Comparison of ENCODE assay signal across 31 cellular contexts in the genomic region with DNA sequence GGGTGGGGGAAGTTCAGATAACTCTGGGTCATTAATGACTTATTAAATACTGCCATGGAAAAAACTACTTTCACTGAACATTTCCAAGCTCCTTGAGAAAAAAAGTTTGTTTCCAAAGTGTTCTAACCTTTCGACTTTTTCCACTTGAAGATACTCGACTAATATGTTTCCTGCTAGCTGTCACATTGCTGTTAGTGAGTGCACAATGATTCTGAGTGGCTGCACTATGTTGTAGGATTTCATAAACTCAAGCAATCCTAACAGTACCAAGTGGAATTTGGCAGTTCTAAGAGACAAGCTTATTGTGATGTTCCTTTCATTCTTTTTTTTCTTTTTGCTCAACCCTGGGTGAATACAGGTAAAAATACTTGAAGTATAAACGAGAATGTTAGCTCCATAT. TPM values are rescaled to one million over a fixed set of nuclear protein-coding genes. Genes with fewer than 3 reads are reported as not detected.
"Had no signal": no experiment of that assay in that cellular context is flagged by ENCODE, and none has a peak within 500 bp of the region (broad histone marks: within the 10 kb centered on the region; RNA-seq: fewer than 3 reads in every experiment).

No MANE protein-coding gene starts in this region.

- H3K36me3 ChIP-seq: stomach, suprapubic skin, thoracic aorta, thyroid gland, tibial artery, tibial nerve, transverse colon, upper lobe of left lung, uterus, vagina had no signal

- H3K27me3 ChIP-seq: stomach, suprapubic skin, testis, thyroid gland, tibial artery, tibial nerve, transverse colon, upper lobe of left lung, uterus, vagina had no signal

- H3K4me1 ChIP-seq: stomach, suprapubic skin, testis, thyroid gland, tibial artery, tibial nerve, transverse colon, upper lobe of left lung, uterus, vagina had no signal

- H3K27ac ChIP-seq: stomach, suprapubic skin, testis, thoracic aorta, thyroid gland, tibial artery, tibial nerve, transverse colon, upper lobe of left lung, uterus, vagina had no signal

- H3K27ac Mint-ChIP-seq: stimulated activated effector memory CD8-positive, alpha-beta T cell treated with anti-CD3 and anti-CD28 coated beads, Interleukin-12 subunit alpha, Interleukin-12 subunit beta, amount 100 ng/mL, for 72 hours; stimulated activated memory B cell treated with anti-CD40 and anti-IgM and Interleukin-4, amounts not matched to agents 10 μg/mL and 1 μg/mL and 100 μg/mL, for 72 hours; stimulated activated naive B cell treated with anti-CD40 and anti-IgM and Interleukin-4, amounts not matched to agents 10 μg/mL and 1 μg/mL and 100 μg/mL, for 72 hours; stimulated activated naive CD8-positive, alpha-beta T cell treated with anti-CD3 and anti-CD28 coated beads, Interleukin-15, amount 100 ng/mL, for 72 hours; stimulated activated naive CD8-positive, alpha-beta T cell treated with anti-CD3 and anti-CD28 coated beads, Interleukin-15, Interleukin-2, amounts not matched to agents 100 ng/mL and 50 ng/mL, for 24 hours; type B pancreatic cell had no signal

- H3K4me3 Mint-ChIP-seq: stimulated activated effector memory CD8-positive, alpha-beta T cell treated with anti-CD3 and anti-CD28 coated beads, Interleukin-12 subunit alpha, Interleukin-12 subunit beta, amount 100 ng/mL, for 72 hours; stimulated activated memory B cell treated with anti-CD40 and anti-IgM and Interleukin-4, amounts not matched to agents 10 μg/mL and 1 μg/mL and 100 μg/mL, for 72 hours; stimulated activated naive B cell treated with anti-CD40 and anti-IgM and Interleukin-4, amounts not matched to agents 10 μg/mL and 1 μg/mL and 100 μg/mL, for 72 hours; stimulated activated naive CD8-positive, alpha-beta T cell treated with anti-CD3 and anti-CD28 coated beads, Interleukin-15, amount 100 ng/mL, for 72 hours; stimulated activated naive CD8-positive, alpha-beta T cell treated with anti-CD3 and anti-CD28 coated beads, Interleukin-15, Interleukin-2, amounts not matched to agents 100 ng/mL and 50 ng/mL, for 24 hours; type B pancreatic cell had no signal

- ATAC-seq: stimulated activated effector memory CD8-positive, alpha-beta T cell treated with anti-CD3 and anti-CD28 coated beads, Interleukin-12 subunit alpha, Interleukin-12 subunit beta, amount 100 ng/mL, for 72 hours; stimulated activated memory B cell treated with anti-CD40 and anti-IgM and Interleukin-4, amounts not matched to agents 10 μg/mL and 1 μg/mL and 100 μg/mL, for 72 hours; stimulated activated naive B cell treated with anti-CD40 and anti-IgM and Interleukin-4, amounts not matched to agents 10 μg/mL and 1 μg/mL and 100 μg/mL, for 72 hours; stimulated activated naive CD8-positive, alpha-beta T cell treated with anti-CD3 and anti-CD28 coated beads, Interleukin-15, amount 100 ng/mL, for 72 hours; stimulated activated naive CD8-positive, alpha-beta T cell treated with anti-CD3 and anti-CD28 coated beads, Interleukin-15, Interleukin-2, amounts not matched to agents 100 U/mL and 50 U/mL, for 24 hours had no signal

- H3K4me1 Mint-ChIP-seq: stimulated activated effector memory CD8-positive, alpha-beta T cell treated with anti-CD3 and anti-CD28 coated beads, Interleukin-12 subunit alpha, Interleukin-12 subunit beta, amount 100 ng/mL, for 72 hours; stimulated activated memory B cell treated with anti-CD40 and anti-IgM and Interleukin-4, amounts not matched to agents 10 μg/mL and 1 μg/mL and 100 μg/mL, for 72 hours; stimulated activated naive B cell treated with anti-CD40 and anti-IgM and Interleukin-4, amounts not matched to agents 10 μg/mL and 1 μg/mL and 100 μg/mL, for 72 hours; stimulated activated naive CD8-positive, alpha-beta T cell treated with anti-CD3 and anti-CD28 coated beads, Interleukin-15, amount 100 ng/mL, for 72 hours had no signal

- H3K9me3 ChIP-seq: stomach, suprapubic skin, testis, thoracic aorta, thyroid gland, tibial artery, tibial nerve, transverse colon, upper lobe of left lung, uterus, vagina had no signal

- H3K4me3 ChIP-seq: stomach, suprapubic skin, testis, thoracic aorta, thyroid gland, tibial artery, tibial nerve, transverse colon, upper lobe of left lung, uterus, vagina had no signal

- H3K36me3 Mint-ChIP-seq: stimulated activated effector memory CD8-positive, alpha-beta T cell treated with anti-CD3 and anti-CD28 coated beads, Interleukin-12 subunit alpha, Interleukin-12 subunit beta, amount 100 ng/mL, for 72 hours; stimulated activated memory B cell treated with anti-CD40 and anti-IgM and Interleukin-4, amounts not matched to agents 10 μg/mL and 1 μg/mL and 100 μg/mL, for 72 hours; stimulated activated naive B cell treated with anti-CD40 and anti-IgM and Interleukin-4, amounts not matched to agents 10 μg/mL and 1 μg/mL and 100 μg/mL, for 72 hours; type B pancreatic cell had no signal

- DNase-seq: stimulated activated CD4-positive, alpha-beta T cell treated with anti-CD3 and anti-CD28 coated beads, Interleukin-2, amount 100 ng/mL, for 48 hours; stimulated activated CD4-positive, alpha-beta T cell treated with anti-CD3 and anti-CD28 coated beads, Interleukin-4, amount 100 ng/mL, for 1 hour; stimulated activated CD4-positive, alpha-beta T cell treated with anti-CD3 and anti-CD28 coated beads, Interleukin-4, amount 100 ng/mL, for 24 hours; stimulated activated CD4-positive, alpha-beta T cell treated with anti-CD3 and anti-CD28 coated beads, Interleukin-4, amount 100 ng/mL, for 4 hours; stimulated activated CD8-positive, alpha-beta memory T cell treated with anti-CD3 and anti-CD28 coated beads, Interleukin-4, amount 100 ng/mL, for 48 hours; stimulated activated naive B cell treated with anti-CD40 and anti-IgM and Interleukin-4, amounts not matched to agents 10 μg/mL and 1 μg/mL and 100 μg/mL, for 72 hours; stimulated activated naive CD4-positive, alpha-beta T cell; stimulated activated naive CD4-positive, alpha-beta T cell treated with Interleukin-2 at 50 U/mL for 16 hours; stimulated activated naive CD8-positive, alpha-beta T cell treated with anti-CD3 and anti-CD28 coated beads, Interleukin-15, amount 100 ng/mL, for 72 hours; stimulated activated naive CD8-positive, alpha-beta T cell treated with anti-CD3 and anti-CD28 coated beads, Interleukin-15, Interleukin-2, amounts not matched to agents 100 U/mL and 50 U/mL, for 24 hours; stomach; substantia nigra; testis; thyroid gland; tibial artery; transverse colon; trophoblast cell; upper lobe of left lung; uterus had no signal

- H3K9me3 Mint-ChIP-seq: stimulated activated naive CD8-positive, alpha-beta T cell treated with anti-CD3 and anti-CD28 coated beads, Interleukin-15, Interleukin-2, amounts not matched to agents 100 ng/mL and 50 ng/mL, for 24 hours; type B pancreatic cell had no signal

RNA-seq across cellular contexts. Expression of a gene that starts 33.4 kb away (rescaled TPM):
- total RNA-seq: stomach, subcutaneous adipose tissue, suprapubic skin, temporal lobe, thoracic aorta, thyroid gland, tibial nerve, transverse colon, upper lobe of left lung, ureter, urinary bladder, uterus, vagina had no signal
- polyA plus RNA-seq: stomach, urinary bladder had no signal
